ENCODE assay signal across 1 cellular context in the genomic region with DNA sequence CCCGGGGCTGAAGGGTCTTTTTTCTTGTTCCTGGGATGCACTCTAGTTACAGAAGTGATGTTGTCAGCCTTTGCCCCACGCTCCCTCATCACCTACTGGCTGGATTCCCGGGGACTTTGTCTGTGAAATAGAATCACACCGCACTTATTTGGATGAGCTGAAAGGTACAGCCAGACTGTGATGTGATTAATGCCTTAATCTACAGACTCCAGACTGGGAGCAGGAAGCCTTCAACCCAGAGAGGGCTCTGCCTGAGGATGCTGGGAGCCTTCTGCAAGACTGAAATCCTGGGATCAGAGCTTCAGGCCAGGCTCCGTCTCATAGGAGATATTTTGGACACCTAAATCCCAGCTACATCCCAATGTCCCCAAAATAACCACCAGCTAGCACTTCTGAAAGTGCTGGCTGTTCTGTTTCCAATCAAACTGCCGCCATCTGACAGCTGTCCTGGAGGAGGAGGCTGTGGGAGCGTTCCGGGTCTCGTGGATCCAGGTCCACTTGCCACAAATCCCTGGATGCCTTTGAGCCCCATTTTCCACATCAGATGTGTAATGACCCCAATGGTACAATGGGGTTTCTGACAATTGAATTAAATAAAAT.
TF ChIP-seq lines count a peak whose summit lies in the region.

No MANE protein-coding gene starts in this region.

TF ChIP-seq in SK-N-SH treated with all-trans-retinoic acid at 6 μM for 48 hours, 23 proteins besides CTCF, POLR2A, EP300 and RAD21 (continued from another document):
- TF ChIP-seq, protein P1, sequence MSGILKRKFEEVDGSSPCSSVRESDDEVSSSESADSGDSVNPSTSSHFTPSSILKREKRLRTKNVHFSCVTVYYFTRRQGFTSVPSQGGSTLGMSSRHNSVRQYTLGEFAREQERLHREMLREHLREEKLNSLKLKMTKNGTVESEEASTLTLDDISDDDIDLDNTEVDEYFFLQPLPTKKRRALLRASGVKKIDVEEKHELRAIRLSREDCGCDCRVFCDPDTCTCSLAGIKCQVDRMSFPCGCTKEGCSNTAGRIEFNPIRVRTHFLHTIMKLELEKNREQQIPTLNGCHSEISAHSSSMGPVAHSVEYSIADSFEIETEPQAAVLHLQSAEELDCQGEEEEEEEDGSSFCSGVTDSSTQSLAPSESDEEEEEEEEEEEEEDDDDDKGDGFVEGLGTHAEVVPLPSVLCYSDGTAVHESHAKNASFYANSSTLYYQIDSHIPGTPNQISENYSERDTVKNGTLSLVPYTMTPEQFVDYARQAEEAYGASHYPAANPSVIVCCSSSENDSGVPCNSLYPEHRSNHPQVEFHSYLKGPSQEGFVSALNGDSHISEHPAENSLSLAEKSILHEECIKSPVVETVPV (CRISPR knock-in tag; IDR thresholded peaks at IDR 0.05): no peak
- TF ChIP-seq TOX (CRISPR knock-in tag; IDR thresholded peaks at IDR 0.05; ENCODE audit: borderline replicate concordance): no peak
- TF ChIP-seq ZNF8 (CRISPR knock-in tag; IDR thresholded peaks at IDR 0.05): no peak
